ENCODE assay signal across 20 cellular contexts in genomic region chr17:63173450-63173849, GRCh38.
DNase-seq lines count a peak whose midpoint lies in the region; ATAC-seq and TF ChIP-seq lines count a peak whose summit lies in the region.
"Had no signal": no experiment of that assay in that cellular context is flagged by ENCODE, and none has a peak within 500 bp of the region (broad histone marks: within the 10 kb centered on the region; RNA-seq: fewer than 3 reads in every experiment).

No MANE protein-coding gene starts in this region.

- peaks cover 0 to 9% (median 0%) of the 10 kb centered on the region in 3 donors for H3K36me3 Mint-ChIP-seq in immature natural killer cell

- no peaks in the 10 kb centered on the region for H3K9me3 Mint-ChIP-seq in immature natural killer cell

- DNase-seq in DMS79 treated with DMSO at 0.1 percent for 48 hours (lab: John Stamatoyannopoulos, UW) (peak; percentile 22), DMS79 (lab: John Stamatoyannopoulos, UW) (no peak), HT-29 (ENCODE audit: low spot score) (peak; percentile 25), Panc1 (ENCODE audit: low read depth, low spot score) (no peak), immature natural killer cell (no peak), vagina (ENCODE audit: extremely low spot score in 2 of 2) (no peak)
- DNase-seq in activated CD8-positive, alpha-beta memory T cell treated with anti-CD3 and anti-CD28 coated beads, Interleukin-2, amount 50 U/mL, for 4 hours: no peak
- DNase-seq: DMS 273 treated with DMSO at 0.1 percent for 48 hours, GF-D8, HCEC 1CT, KBM-7, MV-4-11, NCI-H1436 treated with DMSO at 0.1 percent for 48 hours, NCI-H2029, NCI-H774, Peyer's patch, Right ventricle myocardium superior had no signal

- H3K4me1 ChIP-seq in Panc1 (ENCODE audit: control insufficient read depth, insufficient read depth, low read length) (peaks cover 10% of the 10 kb centered on the region; the same call in 1 of the 2 replicates), vagina (peaks cover 11% of the 10 kb centered on the region)
- H3K4me1 ChIP-seq: Peyer's patch had no signal

- peaks cover 0 to 3% (median 3%) of the 10 kb centered on the region in 3 donors for H3K27me3 Mint-ChIP-seq in immature natural killer cell (ENCODE audit: low read depth in 3 of 3)

- no peak overlapping the region for H3K27ac Mint-ChIP-seq in immature natural killer cell
- H3K27ac Mint-ChIP-seq: CD14-positive monocyte had no signal

- H3K4me3 ChIP-seq in Panc1 (ENCODE audit: low read depth in 2 of 2, low read length in 2 of 2): no peak overlapping the region
- no peak overlapping the region for H3K4me3 ChIP-seq in vagina
- H3K4me3 ChIP-seq: Peyer's patch had no signal

- in situ Hi-C loops in Panc1 (cut with HindIII; ENCODE audit: low pct_unique_long_range_greater_than_20kb, low sequenced_read_pairs): no loop called here

- no peaks in the 10 kb centered on the region for H3K4me1 Mint-ChIP-seq in immature natural killer cell
- H3K4me1 Mint-ChIP-seq: CD14-positive monocyte had no signal

- H3K36me3 ChIP-seq in Panc1 (ENCODE audit: control insufficient read depth, insufficient read depth, low read length) (no peaks in the 10 kb centered on the region), vagina (no peaks in the 10 kb centered on the region)
- H3K36me3 ChIP-seq: Peyer's patch had no signal

- ATAC-seq in Panc1 (no peak), esophagus mucosa (peak; percentile 44)

- CTCF ChIA-PET in Panc1 (lab: Charles Lee): no interaction called here

- H3K9me3 ChIP-seq in Panc1 (ENCODE audit: control insufficient read depth, insufficient read depth, low read depth, low read length) (no peaks in the 10 kb centered on the region), vagina (no peaks in the 10 kb centered on the region)
- H3K9me3 ChIP-seq: Peyer's patch had no signal

- TF ChIP-seq POLR2A in vagina (IDR thresholded peaks at IDR 0.05): no peak

- intact Hi-C loops in Panc1 (cut with micrococcal nuclease; ENCODE audit: unreplicated experiment) (no loop called here), vagina (cut with DNase I) (no loop called here)

- TF ChIP-seq CTCF in Panc1 (IDR thresholded peaks at IDR 0.05) (no peak), vagina (IDR thresholded peaks at IDR 0.05) (no peak)

- H3K27me3 ChIP-seq in Panc1 (ENCODE audit: control insufficient read depth, insufficient read depth, low read length) (no peaks in the 10 kb centered on the region), vagina (no peaks in the 10 kb centered on the region)
- H3K27me3 ChIP-seq: Peyer's patch had no signal

- no peak overlapping the region for H3K4me3 Mint-ChIP-seq in immature natural killer cell
- H3K4me3 Mint-ChIP-seq: CD14-positive monocyte had no signal

- no TSS peak for BruUV-seq in Panc1 (replicated peaks; lab: Mats Ljungman, UMichigan)

- POLR2A ChIA-PET in Panc1 (lab: Charles Lee): no interaction called here

- peak overlapping the region; percentile 39; the same call in 1 of the 2 replicates for H3K27ac ChIP-seq in Panc1 (ENCODE audit: low read length)
- no peak overlapping the region for H3K27ac ChIP-seq in vagina
- H3K27ac ChIP-seq: 22Rv1, Peyer's patch had no signal

Comparison
In these comparisons a context has a peak if more than half of its experiments do, and no peak if none do; other contexts are left out.
1. DNase-seq: peak in DMS79 treated with DMSO at 0.1 percent for 48 hours (single experiment) and HT-29 (single experiment); none in DMS79 (single experiment), Panc1 (single experiment), activated CD8-positive, alpha-beta memory T cell treated with anti-CD3 and anti-CD28 coated beads, Interleukin-2, amount 50 U/mL, for 4 hours (single experiment), immature natural killer cell (0 of 3) and vagina (0 of 2).